9 cellular contexts compared by ENCODE assay signal in genomic region chr10:29689001-29689400, GRCh38. TPM values are rescaled to one million over a fixed set of nuclear protein-coding genes. Genes with fewer than 3 reads are reported as not detected.
DNase-seq lines count a peak whose midpoint lies in the region; ATAC-seq and TF ChIP-seq lines count a peak whose summit lies in the region.
"Had no signal": no experiment of that assay in that cellular context is flagged by ENCODE, and none has a peak within 500 bp of the region (broad histone marks: within the 10 kb centered on the region; RNA-seq: fewer than 3 reads in every experiment).

No MANE protein-coding gene starts in this region.

- no peak overlapping the region for H3K27ac ChIP-seq in osteoblast (ENCODE audit: low read depth, low read length)

- no peak for ATAC-seq in GM21717 (IDR thresholded peaks at IDR 0.05; ENCODE audit: unreplicated experiment)

- no TSS peak for BruUV-seq in Calu3 (replicated peaks; lab: Mats Ljungman, UMichigan)

- TF ChIP-seq POLR2A in NB4 (IDR thresholded peaks at IDR 0.05; ENCODE audit: extremely low read depth, insufficient read length) = no peak

- H3K27ac Mint-ChIP-seq in Calu3 (ENCODE audit: unreplicated experiment) = no peak overlapping the region

- peaks cover 2% of the 10 kb centered on the region for H4K20me1 ChIP-seq in osteoblast (ENCODE audit: insufficient read depth, low read length)

- peaks cover 23% of the 10 kb centered on the region for H3K4me1 ChIP-seq in osteoblast (ENCODE audit: insufficient read depth, low read length)

- TF ChIP-seq CTCF in NB4 (IDR thresholded peaks at IDR 0.05; ENCODE audit: low read depth, low read length) = no peak
- no peak for TF ChIP-seq CTCF in cardiac fibroblast (IDR thresholded peaks at IDR 0.05; ENCODE audit: low read depth, low read length)
- no peak for TF ChIP-seq CTCF in osteoblast (IDR thresholded peaks at IDR 0.05; ENCODE audit: extremely low read depth, low read depth, low read length)
- TF ChIP-seq CTCF in Calu3 (IDR thresholded peaks at IDR 0.05; ENCODE audit: unreplicated experiment) = no peak

- H3K9me3 ChIP-seq in osteoblast (ENCODE audit: low read depth, low read length) = no peaks in the 10 kb centered on the region

- no peaks in the 10 kb centered on the region for H3K27me3 Mint-ChIP-seq in Calu3 (ENCODE audit: unreplicated experiment)

- H3K4me1 Mint-ChIP-seq in Calu3 (ENCODE audit: low read depth, unreplicated experiment) = peaks cover 52% of the 10 kb centered on the region

- intact Hi-C loops in Calu3 (cut with micrococcal nuclease; ENCODE audit: unreplicated experiment) = no loop called here

- peaks cover 42% of the 10 kb centered on the region for H3K36me3 Mint-ChIP-seq in Calu3 (ENCODE audit: insufficient read depth, unreplicated experiment)

- H3K27me3 ChIP-seq in osteoblast (ENCODE audit: insufficient read depth, low read length) = no peaks in the 10 kb centered on the region

- H3K9me3 Mint-ChIP-seq in Calu3 (ENCODE audit: low read depth, unreplicated experiment) = no peaks in the 10 kb centered on the region

- no peak overlapping the region for H3K4me3 Mint-ChIP-seq in Calu3 (ENCODE audit: low read depth, unreplicated experiment)

- DNase-seq in DMS53 treated with DMSO at 0.1 percent for 48 hours (lab: John Stamatoyannopoulos, UW; ENCODE audit: unreplicated experiment) (peak; percentile 34), NB4 (ENCODE audit: low read depth) (peak; percentile 61), cardiac fibroblast (ENCODE audit: low read depth in 2 of 2) (peak; percentile 73 to 80), osteoblast (ENCODE audit: insufficient read length, low spot score, missing footprints) (peak; percentile 94), Calu3 (no peak), GM19238 (ENCODE audit: insufficient read length, low spot score) (no peak), NCI-H510A treated with DMSO at 0.1 percent for 48 hours (lab: John Stamatoyannopoulos, UW) (no peak)
- DNase-seq: small intestine had no signal

- H3K4me2 ChIP-seq in osteoblast (ENCODE audit: insufficient read depth, low read length) = peak overlapping the region; percentile 63

- H3K36me3 ChIP-seq in osteoblast (ENCODE audit: insufficient read depth, low read length) = no peaks in the 10 kb centered on the region

- no peak overlapping the region for H2AFZ ChIP-seq in osteoblast (ENCODE audit: low read length)

- H3K4me3 ChIP-seq in NB4 (ENCODE audit: low read depth, low read length) = no peak overlapping the region
- no peak overlapping the region for H3K4me3 ChIP-seq in cardiac fibroblast (replicated peaks in 1 of 2; ENCODE audit: low read depth in 2 of 2, low read length in 2 of 2)
- no peak overlapping the region for H3K4me3 ChIP-seq in osteoblast (ENCODE audit: insufficient read depth, low read length)

- H3K79me2 ChIP-seq in osteoblast (ENCODE audit: insufficient read depth, low read length) = peaks cover 8% of the 10 kb centered on the region

- CTCF ChIA-PET in Calu3 (lab: Charles Lee) = no interaction called here

RNA-seq across cellular contexts. Expression of gene SVIL, which starts 54.2 kb away (rescaled TPM):
- total RNA-seq in osteoblast = 36.9 and 122 TPM in 2 replicates
- 111 and 147 TPM in 2 replicates for total RNA-seq in Calu3 (2022)

Comparison
In these comparisons a context has a peak if more than half of its experiments do, and no peak if none do; other contexts are left out.
1. DNase-seq: peak in DMS53 treated with DMSO at 0.1 percent for 48 hours (single experiment), NB4 (single experiment), cardiac fibroblast (2 of 2) and osteoblast (single experiment); none in Calu3 (single experiment), GM19238 (single experiment) and NCI-H510A treated with DMSO at 0.1 percent for 48 hours (single experiment).